ENCODE assay signal across 19 cellular contexts in genomic region chr22:50035976-50036375, GRCh38. TPM values are rescaled to one million over a fixed set of nuclear protein-coding genes. Genes with fewer than 3 reads are reported as not detected.
A peak's percentile ranks its signal among the peaks of the same experiment; 100 is the strongest.
DNase-seq lines count a peak whose midpoint lies in the region; ATAC-seq and TF ChIP-seq lines count a peak whose summit lies in the region.
"Had no signal": no experiment of that assay in that cellular context is flagged by ENCODE, and none has a peak within 500 bp of the region (broad histone marks: within the 10 kb centered on the region; RNA-seq: fewer than 3 reads in every experiment).

No MANE protein-coding gene starts in this region.

- no peak for TF ChIP-seq EP300 in SK-N-SH (IDR thresholded peaks at IDR 0.05; ENCODE audit: borderline replicate concordance in 1 of 2, low read depth in 1 of 2, low read length in 1 of 2)

- CTCF ChIA-PET in SK-N-SH (lab: Yijun Ruan, JAX), result interaction anchor here (3.4 kb wide), 1 partner anchor 105 kb away, joined by 13 read pairs; no protein-coding TSS in a partner anchor
- CTCF ChIA-PET in PC-3 (lab: Charles Lee), result no interaction called here

- no peak overlapping the region for H3K4me2 ChIP-seq in SK-N-SH
- H3K4me2 ChIP-seq in PC-3 (ENCODE audit: low read length), result no peak overlapping the region

- intact Hi-C loops in posterior vena cava (cut with DNase I), result no loop called here
- intact Hi-C loops in PC-3 (cut with micrococcal nuclease), result loop anchor here (10.0 kb wide), 1 partner anchor 61 kb away; no protein-coding TSS in a partner anchor

- TF ChIP-seq CTCF in SK-N-SH (IDR thresholded peaks at IDR 0.05) (no peak), BE2C (IDR thresholded peaks at IDR 0.05; ENCODE audit: low read depth, low read length) (no peak), glutamatergic neuron (IDR thresholded peaks at IDR 0.05; ENCODE audit: partially characterized antibody, unreplicated experiment) (no peak), PC-3 (conservative IDR thresholded peaks at IDR 0.05; ENCODE audit: low read depth, low read length) (no peak)

- WGBS in SK-N-SH (ENCODE audit: low lambda C conversion rate), result 63% methylated on average over 10 of the region's 15 CpGs

- POLR2A ChIA-PET in SK-N-SH (lab: Yijun Ruan, JAX), result no interaction called here
- POLR2A ChIA-PET in PC-3 (lab: Charles Lee; ENCODE audit: unreplicated experiment), result no interaction called here

- no peaks in the 10 kb centered on the region for H3F3A ChIP-seq in SK-N-SH (replicated peaks; ENCODE audit: insufficient read depth)
- H3F3A ChIP-seq in PC-3 (ENCODE audit: low read length, unreplicated experiment), result no peaks in the 10 kb centered on the region

- H3K9me3 ChIP-seq in SK-N-SH, result no peaks in the 10 kb centered on the region; the same call in 1 of the 2 replicates
- H3K9me3 ChIP-seq in BE2C, result no peaks in the 10 kb centered on the region
- H3K9me3 ChIP-seq in PC-3 (ENCODE audit: low read length), result no peaks in the 10 kb centered on the region
- H3K9me3 ChIP-seq: HAP-1 had no signal

- H3K27me3 Mint-ChIP-seq in glutamatergic neuron (ENCODE audit: unreplicated experiment), result peaks cover 9% of the 10 kb centered on the region

- TF ChIP-seq RAD21 in SK-N-SH (IDR thresholded peaks at IDR 0.05; ENCODE audit: low read length), result no peak

- ATAC-seq in SK-N-SH treated with all-trans-retinoic acid at 6 μM for 48 hours, result no peak
- ATAC-seq in GM19452 (IDR thresholded peaks at IDR 0.05; ENCODE audit: unreplicated experiment), result no peak
- no peak for ATAC-seq in PC-3

- H3K9me3 Mint-ChIP-seq in glutamatergic neuron (ENCODE audit: unreplicated experiment), result peaks cover 7% of the 10 kb centered on the region

- H3K4me1 ChIP-seq in SK-N-SH (ENCODE audit: control insufficient read depth in 1 of 2, insufficient read depth in 2 of 2, low read depth in 1 of 2, low read length in 1 of 2), result no peaks in the 10 kb centered on the region
- no peaks in the 10 kb centered on the region for H3K4me1 ChIP-seq in BE2C
- H3K4me1 ChIP-seq in PC-3 (ENCODE audit: insufficient read depth, low read length), result no peaks in the 10 kb centered on the region
- H3K4me1 ChIP-seq: HAP-1 had no signal

- DNase-seq in SK-N-SH (peak; percentile 13), BE2C (peak; percentile 5), islet precursor cell (peak; percentile 48), posterior vena cava (ENCODE audit: low spot score) (peak; percentile 54), glutamatergic neuron (no peak), PC-3 (no peak)
- DNase-seq: CD4-positive, CD25-positive, alpha-beta regulatory T cell; DMS153; DMS79 treated with DMSO at 0.1 percent for 48 hours; EL; GOT3; HFFc6 had no signal

- H3K9ac ChIP-seq in SK-N-SH (no peak overlapping the region), PC-3 (ENCODE audit: low read length) (no peak overlapping the region)
- H3K9ac ChIP-seq: BLaER1 had no signal

- H3K4me1 Mint-ChIP-seq in glutamatergic neuron (ENCODE audit: low read depth, unreplicated experiment), result no peaks in the 10 kb centered on the region

- H3K9me2 ChIP-seq in SK-N-SH (no peaks in the 10 kb centered on the region), PC-3 (replicated peaks; ENCODE audit: low read length) (no peaks in the 10 kb centered on the region)

- H3K4me3 Mint-ChIP-seq in glutamatergic neuron (ENCODE audit: unreplicated experiment), result no peak overlapping the region
- H3K4me3 Mint-ChIP-seq: CD4-positive, CD25-positive, alpha-beta regulatory T cell; HFFc6 had no signal

- H3K36me3 ChIP-seq in SK-N-SH (replicated peaks in 1 of 2; ENCODE audit: control insufficient read depth in 1 of 2, insufficient read depth in 2 of 2, low read length in 1 of 2) (no peaks in the 10 kb centered on the region), BE2C (no peaks in the 10 kb centered on the region), PC-3 (ENCODE audit: low read depth, low read length) (no peaks in the 10 kb centered on the region)
- H3K36me3 ChIP-seq: BLaER1, HAP-1 had no signal

- no peak overlapping the region for H3K27ac ChIP-seq in SK-N-SH (ENCODE audit: low read depth in 2 of 2, low read length in 1 of 2)
- no peak overlapping the region for H3K27ac ChIP-seq in PC-3 (ENCODE audit: low read length)
- H3K27ac ChIP-seq: 22Rv1, BLaER1 had no signal

- H3K4me3 ChIP-seq in SK-N-SH (ENCODE audit: low read depth in 2 of 2, low read length in 1 of 2) (no peak overlapping the region), BE2C (ENCODE audit: low read depth, low read length) (no peak overlapping the region), PC-3 (ENCODE audit: low read length) (no peak overlapping the region)
- H3K4me3 ChIP-seq: BLaER1, HAP-1 had no signal

- H3K79me2 ChIP-seq in SK-N-SH (ENCODE audit: insufficient read depth) (no peaks in the 10 kb centered on the region), PC-3 (ENCODE audit: low read length) (no peaks in the 10 kb centered on the region)

- no peaks in the 10 kb centered on the region for H3K27me3 ChIP-seq in SK-N-SH (ENCODE audit: insufficient read depth)
- H3K27me3 ChIP-seq in BE2C, result no peaks in the 10 kb centered on the region
- no peaks in the 10 kb centered on the region for H3K27me3 ChIP-seq in PC-3 (ENCODE audit: low read length)
- H3K27me3 ChIP-seq: BLaER1 had no signal

- H4K20me1 ChIP-seq in SK-N-SH (ENCODE audit: insufficient read depth) (no peaks in the 10 kb centered on the region), PC-3 (ENCODE audit: low read length) (no peaks in the 10 kb centered on the region)
- H4K20me1 ChIP-seq: BLaER1 had no signal

- no peak overlapping the region for H3K27ac Mint-ChIP-seq in glutamatergic neuron (ENCODE audit: unreplicated experiment)
- H3K27ac Mint-ChIP-seq: CD4-positive, CD25-positive, alpha-beta regulatory T cell; HFFc6 had no signal

- H2AFZ ChIP-seq in SK-N-SH (ENCODE audit: low read depth) (no peak overlapping the region), PC-3 (ENCODE audit: low read length) (no peak overlapping the region)

- H3K36me3 Mint-ChIP-seq in glutamatergic neuron (ENCODE audit: unreplicated experiment), result no peaks in the 10 kb centered on the region
- H3K36me3 Mint-ChIP-seq: CD4-positive, CD25-positive, alpha-beta regulatory T cell had no signal

- BruUV-seq in PC-3 (replicated peaks; lab: Mats Ljungman, UMichigan), result no TSS peak

TF ChIP-seq in SK-N-SH, 30 proteins besides CTCF, POLR2A, EP300 and RAD21 (continues in another document):
- TF ChIP-seq TAF1 (IDR thresholded peaks at IDR 0.05; ENCODE audit: borderline replicate concordance, low read depth, low read length) (no peak), TEAD4 (IDR thresholded peaks at IDR 0.05; ENCODE audit: borderline replicate concordance, insufficient read depth) (no peak), RXRA (IDR thresholded peaks at IDR 0.05; ENCODE audit: borderline replicate concordance, low read depth) (no peak), JUND (IDR thresholded peaks at IDR 0.05) (no peak), FOXJ3 (CRISPR knock-in tag; IDR thresholded peaks at IDR 0.05) (no peak), NRF1 (IDR thresholded peaks at IDR 0.05; ENCODE audit: low read depth, low read length) (no peak), CHD2 (IDR thresholded peaks at IDR 0.05; ENCODE audit: low read length, partially characterized antibody) (no peak)

TF ChIP-seq in SK-N-SH treated with all-trans-retinoic acid at 6 μM for 48 hours, 23 proteins besides CTCF, POLR2A, EP300 and RAD21 (continues in another document):
- TF ChIP-seq POU6F1 (CRISPR knock-in tag; IDR thresholded peaks at IDR 0.05; ENCODE audit: borderline replicate concordance, low read depth), result no peak
- TF ChIP-seq ZFP30 (CRISPR knock-in tag; IDR thresholded peaks at IDR 0.05), result no peak
- TF ChIP-seq RARB (CRISPR knock-in tag; IDR thresholded peaks at IDR 0.05), result no peak
- no peak for TF ChIP-seq ISL1 (CRISPR knock-in tag; IDR thresholded peaks at IDR 0.05)
- TF ChIP-seq BACH2 (CRISPR knock-in tag; IDR thresholded peaks at IDR 0.05; ENCODE audit: borderline replicate concordance), result no peak

RNA-seq across cellular contexts. Expression of gene TTLL8, which starts 22.1 kb away (rescaled TPM):
- polyA plus RNA-seq in SK-N-SH (2012; rRNA removed), result not detected in 2 replicates
- polyA plus RNA-seq in SK-N-SH (2012; cell fraction: cytosol; rRNA removed), result not detected in 2 replicates
- polyA plus RNA-seq in SK-N-SH (2012; cell fraction: nucleus; rRNA removed), result not detected in 2 replicates
- polyA plus RNA-seq in BE2C (2012; ENCODE audit: insufficient read depth, insufficient read length, low read depth), result not detected
- not detected for total RNA-seq in posterior vena cava
- not detected for total RNA-seq in glutamatergic neuron (ENCODE audit: unreplicated experiment)
- total RNA-seq in PC-3 (2014; rRNA removed), result not detected in 2 replicates
- total RNA-seq: A673; CD4-positive, CD25-positive, alpha-beta regulatory T cell; HFFc6; HT1080 had no signal
- polyA plus RNA-seq: CD4-positive, CD25-positive, alpha-beta regulatory T cell had no signal

RNA-seq across cellular contexts. Expression of gene IL17REL, which starts 23.4 kb away (rescaled TPM):
- polyA plus RNA-seq in SK-N-SH (2012; rRNA removed), result not detected in 2 replicates
- not detected in 2 replicates for polyA plus RNA-seq in SK-N-SH (2012; cell fraction: cytosol; rRNA removed)
- polyA plus RNA-seq in SK-N-SH (2012; cell fraction: nucleus; rRNA removed), result 0.01 TPM in 1 of 2 replicates, not detected in the other
- polyA plus RNA-seq in BE2C (2012; ENCODE audit: insufficient read depth, insufficient read length, low read depth), result not detected
- total RNA-seq in posterior vena cava (not detected), glutamatergic neuron (ENCODE audit: unreplicated experiment) (not detected), PC-3 (2014; rRNA removed) (0.04 TPM in 1 of 2 replicates, not detected in the other)
- total RNA-seq: A673, HFFc6, HT1080 had no signal

RNA-seq across cellular contexts. Expression of gene MLC1, which starts 49.2 kb away (rescaled TPM):
- not detected in 2 replicates for polyA plus RNA-seq in SK-N-SH (2012; rRNA removed)
- polyA plus RNA-seq in SK-N-SH (2012; cell fraction: cytosol; rRNA removed), result 0.01 TPM in 1 of 2 replicates, not detected in the other
- polyA plus RNA-seq in SK-N-SH (2012; cell fraction: nucleus; rRNA removed), result not detected in 2 replicates
- not detected for polyA plus RNA-seq in BE2C (2012; ENCODE audit: insufficient read depth, insufficient read length, low read depth)
- total RNA-seq in posterior vena cava (under 1 TPM; 0.19 to 0.28 TPM), glutamatergic neuron (ENCODE audit: unreplicated experiment) (not detected), PC-3 (2014; rRNA removed) (0.62 TPM in 1 of 2 replicates, not detected in the other)
- total RNA-seq: HFFc6 had no signal

RNA-seq across cellular contexts. Expression of gene MOV10L1, which starts 53.8 kb away (rescaled TPM):
- 2.1 and 3.0 TPM in 2 replicates for polyA plus RNA-seq in SK-N-SH (2012; rRNA removed)
- 0.59 and 0.94 TPM in 2 replicates for polyA plus RNA-seq in SK-N-SH (2012; cell fraction: cytosol; rRNA removed)
- polyA plus RNA-seq in SK-N-SH (2012; cell fraction: nucleus; rRNA removed), result 19.6 and 23.9 TPM in 2 replicates
- not detected for polyA plus RNA-seq in BE2C (2012; ENCODE audit: insufficient read depth, insufficient read length, low read depth)
- under 1 TPM; 0.43 to 0.56 TPM for total RNA-seq in posterior vena cava
- total RNA-seq in glutamatergic neuron (ENCODE audit: unreplicated experiment), result 0.34 TPM
- 0.26 and 1.6 TPM in 2 replicates for total RNA-seq in PC-3 (2014; rRNA removed)
- total RNA-seq: A673; CD4-positive, CD25-positive, alpha-beta regulatory T cell; HT1080 had no signal
- polyA plus RNA-seq: CD4-positive, CD25-positive, alpha-beta regulatory T cell had no signal

Comparison
In these comparisons a context has a peak if more than half of its experiments do, and no peak if none do; other contexts are left out.
1. DNase-seq: peak in SK-N-SH (single experiment), BE2C (single experiment), islet precursor cell (single experiment) and posterior vena cava (single experiment); none in glutamatergic neuron (single experiment) and PC-3 (single experiment).